Comparison of ENCODE assay signal across 8 cellular contexts in the genomic region with DNA sequence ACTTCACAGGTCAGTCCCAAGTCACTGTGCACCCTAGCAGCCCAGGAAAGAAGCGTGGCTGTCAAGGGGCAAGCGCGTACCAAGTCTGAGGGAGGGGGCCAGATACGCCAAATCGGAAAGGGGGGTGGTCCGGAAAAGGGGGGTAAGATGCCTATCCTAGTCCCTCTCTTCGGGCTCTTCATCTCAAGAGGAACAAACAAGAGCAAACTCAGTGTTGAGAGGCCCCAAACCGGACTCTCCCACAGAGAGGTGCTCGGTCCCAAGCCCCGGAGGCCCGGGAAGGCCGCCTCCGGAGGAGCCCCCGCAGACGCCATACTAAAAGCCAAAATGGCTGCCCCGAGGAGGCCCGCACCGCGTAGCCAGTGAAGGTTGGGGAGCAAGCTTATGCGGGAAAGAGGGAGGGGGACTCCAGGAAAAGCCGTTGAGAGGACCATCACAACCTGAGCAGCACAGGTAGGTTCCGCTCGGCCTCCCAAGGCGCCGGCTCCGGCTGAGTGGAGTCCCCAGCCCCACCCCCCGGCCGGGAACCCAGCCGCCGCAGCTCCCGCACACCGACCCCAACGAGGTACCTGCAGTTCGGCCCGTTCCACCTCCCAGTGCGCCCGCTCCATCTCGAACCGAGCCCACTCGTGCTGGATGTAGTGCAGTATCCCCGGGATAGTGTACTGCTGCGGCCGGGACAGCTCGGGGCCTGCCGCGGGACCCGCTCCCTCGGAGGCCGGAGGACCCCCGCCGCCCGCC. TPM values are rescaled to one million over a fixed set of nuclear protein-coding genes. Genes with fewer than 3 reads are reported as not detected.
A peak's percentile ranks its signal among the peaks of the same experiment; 100 is the strongest.
DNase-seq lines count a peak whose midpoint lies in the region; ATAC-seq, FAIRE-seq and TF ChIP-seq lines count a peak whose summit lies in the region.

A gene with protein sequence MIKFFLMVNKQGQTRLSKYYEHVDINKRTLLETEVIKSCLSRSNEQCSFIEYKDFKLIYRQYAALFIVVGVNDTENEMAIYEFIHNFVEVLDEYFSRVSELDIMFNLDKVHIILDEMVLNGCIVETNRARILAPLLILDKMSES (plus strand): TSS at position 315 of the 741 bp plus-strand sequence. CDS start 40,548 bp downstream, outside the sequence.

- DNase-seq in NCI-H1436 (lab: John Stamatoyannopoulos, UW) (peak; percentile 23), NCI-H1436 treated with DMSO at 0.1 percent for 48 hours (lab: John Stamatoyannopoulos, UW) (no peak), RWPE2 (ENCODE audit: low spot score) (peak; percentile 68), activated gamma-delta T cell treated with Interleukin-2 at 50 U/mL for 16 hours (peak; percentile 32), frontal cortex (ENCODE audit: low spot score in 2 of 2) (peak; percentile 22 to 45), testis (peak; percentile 66)

- peak; percentile 26 for ATAC-seq in HG03354 (IDR thresholded peaks at IDR 0.05; ENCODE audit: poor library complexity, severe bottlenecking, unreplicated experiment)
- ATAC-seq in RWPE2 (ENCODE audit: low read depth), result peak; percentile 28

- FAIRE-seq in frontal cortex (lab: Jason Lieb, UNC), result no peak

- 0 to 1% methylated on average over 23 to 33 of the region's 52 CpGs for WGBS in testis, 2 donors

- H3K4me1 ChIP-seq in RWPE2 (ENCODE audit: insufficient read depth, poor library complexity, severe bottlenecking) (peaks cover 23% of the 10 kb centered on the region), neutrophil (ENCODE audit: control insufficient read depth in 1 of 2, insufficient read depth in 1 of 2, low read depth in 1 of 2, low read length in 1 of 2) (peaks cover 27 to 29% of the 10 kb centered on the region in 2 experiments), testis (peaks cover 17% of the 10 kb centered on the region)

- peak within 1 kb of the TSS; percentile 95 for H3K27ac ChIP-seq in RWPE2 (ENCODE audit: poor library complexity, severe bottlenecking)
- peak within 1 kb of the TSS; percentile 95 for H3K27ac ChIP-seq in neutrophil
- peak within 1 kb of the TSS; percentile 100 for H3K27ac ChIP-seq in testis

- intact Hi-C loops in testis (cut with DNase I; ENCODE audit: low total_unique reads), result no loop called here

- H3K36me3 ChIP-seq in RWPE2 (ENCODE audit: low read depth) (peaks cover 35% of the 10 kb centered on the region), neutrophil (no peaks in the 10 kb centered on the region), testis (ENCODE audit: low read depth, missing control alignments) (no peaks in the 10 kb centered on the region)

- no peak for TF ChIP-seq POLR2A in testis (IDR thresholded peaks at IDR 0.05)

- TF ChIP-seq CTCF in RWPE2 (IDR thresholded peaks at IDR 0.05; ENCODE audit: poor library complexity, severe bottlenecking) (no peak), neutrophil (IDR thresholded peaks at IDR 0.05) (no peak), testis (IDR thresholded peaks at IDR 0.05) (no peak)

- H3K9me3 ChIP-seq in RWPE2 (ENCODE audit: severe bottlenecking) (no peaks in the 10 kb centered on the region), neutrophil (no peaks in the 10 kb centered on the region), testis (no peaks in the 10 kb centered on the region)

- H3K27me3 ChIP-seq in RWPE2 (ENCODE audit: insufficient read depth, poor library complexity, severe bottlenecking) (no peaks in the 10 kb centered on the region), neutrophil (no peaks in the 10 kb centered on the region), testis (no peaks in the 10 kb centered on the region)

- H3K4me3 ChIP-seq in RWPE2 (ENCODE audit: severe bottlenecking), result peak within 1 kb of the TSS; percentile 81
- peak within 1 kb of the TSS; percentile 66 to 90 for H3K4me3 ChIP-seq in neutrophil (ENCODE audit: low read depth in 1 of 2, low read length in 1 of 2)
- H3K4me3 ChIP-seq in testis, result peak within 1 kb of the TSS; percentile 99

RNA-seq across cellular contexts. Expression of the gene that starts here (rescaled TPM):
- total RNA-seq in frontal cortex, result 26.9 TPM
- 10 to 100 TPM; 18.9 to 21.5 TPM for total RNA-seq in testis
- 41.8 TPM for polyA plus RNA-seq in testis (ENCODE audit: insufficient read depth, low read depth, low replicate concordance)
